Comparison of ENCODE assay signal across 8 cellular contexts in genomic region chr19:1259873-1260748, GRCh38. TPM values are rescaled to one million over a fixed set of nuclear protein-coding genes. Genes with fewer than 3 reads are reported as not detected.
DNase-seq lines count a peak whose midpoint lies in the region; ATAC-seq and TF ChIP-seq lines count a peak whose summit lies in the region.

No MANE protein-coding gene starts in this region.

- peaks cover 20% of the 10 kb centered on the region for H4K20me1 ChIP-seq in GM23338 (replicated peaks; ENCODE audit: insufficient read depth)

- peak overlapping the region; percentile 97 to 100 (median 98) for H3K27ac Mint-ChIP-seq in CD8-positive, alpha-beta memory T cell
- peak overlapping the region; percentile 91 for H3K27ac Mint-ChIP-seq in GM23338
- H3K27ac Mint-ChIP-seq in mesothelial cell of epicardium = peak overlapping the region; percentile 90
- H3K27ac Mint-ChIP-seq in type B pancreatic cell = peak overlapping the region; percentile 96

- H3K36me3 ChIP-seq in CD8-positive, alpha-beta memory T cell (ENCODE audit: insufficient read depth, low read length) = peaks cover 17% of the 10 kb centered on the region
- H3K36me3 ChIP-seq in GM23338 (ENCODE audit: insufficient read depth) (peaks cover 15% of the 10 kb centered on the region), RWPE2 (ENCODE audit: low read depth) (peaks cover 32% of the 10 kb centered on the region)

- ATAC-seq in GM23338 (peak; percentile 6), RWPE2 (ENCODE audit: low read depth) (peak; percentile 13), GM18519 (IDR thresholded peaks at IDR 0.05; ENCODE audit: low FRiP score, unreplicated experiment) (no peak), HG03135 (IDR thresholded peaks at IDR 0.05; ENCODE audit: unreplicated experiment) (no peak)

- TF ChIP-seq CTCF in GM23338 (conservative IDR thresholded peaks at IDR 0.05; ENCODE audit: low read depth in 2 of 2) = no peak
- TF ChIP-seq CTCF in RWPE2 (IDR thresholded peaks at IDR 0.05; ENCODE audit: poor library complexity, severe bottlenecking) = no peak
- TF ChIP-seq CTCF in mesothelial cell of epicardium (IDR thresholded peaks at IDR 0.05; ENCODE audit: unreplicated experiment) = no peak
- TF ChIP-seq CTCF in type B pancreatic cell (conservative IDR thresholded peaks at IDR 0.05) = no peak

- H3K4me3 ChIP-seq in CD8-positive, alpha-beta memory T cell (ENCODE audit: low read length) = peak overlapping the region; percentile 86
- H3K4me3 ChIP-seq in GM23338 (peak overlapping the region; percentile 95), RWPE2 (ENCODE audit: severe bottlenecking) (no peak overlapping the region)

- no peaks in the 10 kb centered on the region for H3K9me3 ChIP-seq in CD8-positive, alpha-beta memory T cell (ENCODE audit: low read length)
- no peaks in the 10 kb centered on the region for H3K9me3 ChIP-seq in RWPE2 (ENCODE audit: severe bottlenecking)

- no peaks in the 10 kb centered on the region for H3K9me3 Mint-ChIP-seq in CD8-positive, alpha-beta memory T cell
- H3K9me3 Mint-ChIP-seq in GM23338 (no peaks in the 10 kb centered on the region; the same call in 1 of the 3 replicates), mesothelial cell of epicardium (no peaks in the 10 kb centered on the region), type B pancreatic cell (no peaks in the 10 kb centered on the region)

- peaks cover 73% of the 10 kb centered on the region for H3K4me1 ChIP-seq in CD8-positive, alpha-beta memory T cell (ENCODE audit: insufficient read depth, low read length)
- H3K4me1 ChIP-seq in GM23338 (ENCODE audit: insufficient read depth) (peaks cover 58% of the 10 kb centered on the region), RWPE2 (ENCODE audit: insufficient read depth, poor library complexity, severe bottlenecking) (peaks cover 31% of the 10 kb centered on the region)

- peaks cover 0 to 5% of the 10 kb centered on the region in 2 donors for H3K27me3 Mint-ChIP-seq in CD8-positive, alpha-beta memory T cell
- H3K27me3 Mint-ChIP-seq in GM23338 (ENCODE audit: insufficient read depth, low read depth, poor library complexity) = peaks cover 35% of the 10 kb centered on the region
- H3K27me3 Mint-ChIP-seq in mesothelial cell of epicardium (ENCODE audit: low read depth) = no peaks in the 10 kb centered on the region
- no peaks in the 10 kb centered on the region for H3K27me3 Mint-ChIP-seq in type B pancreatic cell

- DNase-seq in CD8-positive, alpha-beta memory T cell = peak; percentile 52 to 78 (median 63)
- DNase-seq in GM23338 (ENCODE audit: low spot score) (no peak), RWPE2 (ENCODE audit: low spot score) (no peak), caudate nucleus (lab: John Stamatoyannopoulos, UW) (peak in 3 of 61 donors; percentile 33 to 63 (median 59)), mesothelial cell of epicardium (ENCODE audit: low spot score in 2 of 2, unreplicated experiment in 2 of 2) (no peak), type B pancreatic cell (ENCODE audit: extremely low spot score, unreplicated experiment) (no peak)

- 0 out of 2 replicates have a peak overlapping the region, but pooled peaks have one; percentile 52 for H2AFZ ChIP-seq in GM23338

- H3K4me1 Mint-ChIP-seq in CD8-positive, alpha-beta memory T cell = peaks cover 44 to 79% (median 45%) of the 10 kb centered on the region in 3 donors
- H3K4me1 Mint-ChIP-seq in GM23338 = peaks cover 59% of the 10 kb centered on the region
- peaks cover 34% of the 10 kb centered on the region for H3K4me1 Mint-ChIP-seq in mesothelial cell of epicardium
- H3K4me1 Mint-ChIP-seq in type B pancreatic cell (ENCODE audit: unreplicated experiment) = peaks cover 37% of the 10 kb centered on the region

- H3K79me2 ChIP-seq in GM23338 (replicated peaks; ENCODE audit: insufficient read depth) = peaks cover 19% of the 10 kb centered on the region

- peak overlapping the region; percentile 87 to 96 (median 91) for H3K4me3 Mint-ChIP-seq in CD8-positive, alpha-beta memory T cell
- H3K4me3 Mint-ChIP-seq in GM23338 (peak overlapping the region; percentile 55), mesothelial cell of epicardium (peak overlapping the region; percentile 79), type B pancreatic cell (peak overlapping the region; percentile 74)

- H3K27me3 ChIP-seq in CD8-positive, alpha-beta memory T cell (ENCODE audit: insufficient read depth, low read length, poor library complexity, severe bottlenecking) = no peaks in the 10 kb centered on the region
- no peaks in the 10 kb centered on the region for H3K27me3 ChIP-seq in GM23338 (ENCODE audit: insufficient read depth)
- H3K27me3 ChIP-seq in RWPE2 (ENCODE audit: insufficient read depth, poor library complexity, severe bottlenecking) = no peaks in the 10 kb centered on the region

- peaks cover 75% of the 10 kb centered on the region for H3F3A ChIP-seq in GM23338 (replicated peaks; ENCODE audit: low read depth)

- POLR2A ChIA-PET in CD8-positive, alpha-beta memory T cell (lab: Charles Lee) = interaction anchor here (0.6 to 4.1 kb wide), 10 partner anchors 9 to 263 kb away, joined by 3 to 41 read pairs (median 4); partner anchors contain the start of gene CIRBP

- peaks cover 4 to 38% (median 4%) of the 10 kb centered on the region in 3 donors for H3K36me3 Mint-ChIP-seq in CD8-positive, alpha-beta memory T cell
- H3K36me3 Mint-ChIP-seq in GM23338 (ENCODE audit: low read depth) (peaks cover 47% of the 10 kb centered on the region), mesothelial cell of epicardium (peaks cover 7% of the 10 kb centered on the region), type B pancreatic cell (peaks cover 5% of the 10 kb centered on the region)

- CTCF ChIA-PET in CD8-positive, alpha-beta memory T cell (lab: Charles Lee) = interaction anchor here (1.1 to 10.3 kb wide), 4 partner anchors 9 to 16 kb away, joined by 3 to 484 read pairs (median 12); partner anchors contain the start of genes ATP5F1D and CIRBP

- H3K4me2 ChIP-seq in GM23338 = peak overlapping the region; percentile 82

- H3K9me2 ChIP-seq in GM23338 (ENCODE audit: insufficient read depth) = no peaks in the 10 kb centered on the region

- H3K27ac ChIP-seq in CD8-positive, alpha-beta memory T cell (ENCODE audit: low read depth, low read length) = peak overlapping the region; percentile 98
- peak overlapping the region; percentile 94 for H3K27ac ChIP-seq in GM23338 (ENCODE audit: low read depth)
- H3K27ac ChIP-seq in RWPE2 (ENCODE audit: poor library complexity, severe bottlenecking) = peak overlapping the region; percentile 97
- peak overlapping the region; percentile 89 for H3K27ac ChIP-seq in caudate nucleus (ENCODE audit: low read depth, low read length)

TF ChIP-seq in GM23338, 12 proteins besides CTCF, POLR2A, EP300 and RAD21:
- TF ChIP-seq JUNB (IDR thresholded peaks at IDR 0.05; ENCODE audit: unreplicated experiment) (no peak), EZH2 (IDR thresholded peaks at IDR 0.05; ENCODE audit: low read depth, unreplicated experiment) (no peak), ETS1 (IDR thresholded peaks at IDR 0.05) (0 out of 2 replicates have a peak, but pooled peaks have one; percentile 12), STAT1 (IDR thresholded peaks at IDR 0.05; ENCODE audit: unreplicated experiment) (no peak), ZNF331 (CRISPR knock-in tag; IDR thresholded peaks at IDR 0.05; ENCODE audit: low read depth) (no peak), EZH2phosphoT487 (IDR thresholded peaks at IDR 0.05; ENCODE audit: unreplicated experiment) (no peak), NANOG (IDR thresholded peaks at IDR 0.05; ENCODE audit: borderline replicate concordance) (no peak), CREB1 (CRISPR knock-in tag; IDR thresholded peaks at IDR 0.05; ENCODE audit: low read depth) (no peak)
TF ChIP-seq in GM23338: peak in this region for 1.

RNA-seq across cellular contexts. Expression of gene CIRBP, which starts 9.0 kb away (rescaled TPM):
- 100 to 1,000 TPM; 253 to 258 TPM for total RNA-seq in CD8-positive, alpha-beta memory T cell
- 238 TPM for polyA plus RNA-seq in CD8-positive, alpha-beta memory T cell
- 152 and 202 TPM in 2 replicates for total RNA-seq in GM23338 (2014; rRNA removed; shearing (Covaris generic))
- polyA plus RNA-seq in GM23338 (2016; fragmentation: Nextera tagmentation; extraction: Ambion mirVana) = 153 and 160 TPM in 2 replicates
- 659 to 674 TPM (median 670 TPM) in 3 replicates for total RNA-seq in mesothelial cell of epicardium
- total RNA-seq in type B pancreatic cell (ENCODE audit: low replicate concordance) = 316 and 421 TPM in 2 replicates

RNA-seq across cellular contexts. Expression of gene MIDN, which starts 11.7 kb away (rescaled TPM):
- total RNA-seq in CD8-positive, alpha-beta memory T cell = 10 to 100 TPM; 39.8 to 45.3 TPM
- polyA plus RNA-seq in CD8-positive, alpha-beta memory T cell = 14.6 TPM
- total RNA-seq in GM23338 (2014; rRNA removed; shearing (Covaris generic)) = 84.5 and 113 TPM in 2 replicates
- polyA plus RNA-seq in GM23338 (2016; fragmentation: Nextera tagmentation; extraction: Ambion mirVana) = 28.6 and 33.3 TPM in 2 replicates
- total RNA-seq in mesothelial cell of epicardium = 168 to 177 TPM (median 172 TPM) in 3 replicates
- total RNA-seq in type B pancreatic cell (ENCODE audit: low replicate concordance) = 122 and 127 TPM in 2 replicates

RNA-seq across cellular contexts. Expression of gene FAM174C, which starts 15.2 kb away (rescaled TPM):
- total RNA-seq in CD8-positive, alpha-beta memory T cell = 100 to 1,000 TPM; 113 TPM
- 100 TPM for polyA plus RNA-seq in CD8-positive, alpha-beta memory T cell
- total RNA-seq in GM23338 (2014; rRNA removed; shearing (Covaris generic)) = 39.2 and 60.4 TPM in 2 replicates
- polyA plus RNA-seq in GM23338 (2016; fragmentation: Nextera tagmentation; extraction: Ambion mirVana) = 62.3 and 68.0 TPM in 2 replicates
- 24.4 to 25.8 TPM (median 25.5 TPM) in 3 replicates for total RNA-seq in mesothelial cell of epicardium
- total RNA-seq in type B pancreatic cell (ENCODE audit: low replicate concordance) = 30.6 and 36.4 TPM in 2 replicates

RNA-seq across cellular contexts. Expression of gene ATP5F1D, which starts 18.6 kb away (rescaled TPM):
- total RNA-seq in CD8-positive, alpha-beta memory T cell = 100 to 1,000 TPM; 179 to 180 TPM
- 271 TPM for polyA plus RNA-seq in CD8-positive, alpha-beta memory T cell
- 78.7 and 139 TPM in 2 replicates for total RNA-seq in GM23338 (2014; rRNA removed; shearing (Covaris generic))
- polyA plus RNA-seq in GM23338 (2016; fragmentation: Nextera tagmentation; extraction: Ambion mirVana) = 396 and 420 TPM in 2 replicates
- total RNA-seq in mesothelial cell of epicardium (105 to 115 TPM (median 108 TPM) in 3 replicates), type B pancreatic cell (ENCODE audit: low replicate concordance) (165 and 197 TPM in 2 replicates)

RNA-seq across cellular contexts. Expression of gene CBARP, which starts 22.3 kb away (rescaled TPM):
- under 1 TPM; 0.22 to 0.80 TPM for total RNA-seq in CD8-positive, alpha-beta memory T cell
- polyA plus RNA-seq in CD8-positive, alpha-beta memory T cell = not detected
- total RNA-seq in GM23338 (2014; rRNA removed; shearing (Covaris generic)) = 10.8 and 14.1 TPM in 2 replicates
- polyA plus RNA-seq in GM23338 (2016; fragmentation: Nextera tagmentation; extraction: Ambion mirVana) = 2.0 TPM in 2 replicates
- total RNA-seq in mesothelial cell of epicardium (9.0 to 10.4 TPM (median 9.2 TPM) in 3 replicates), type B pancreatic cell (ENCODE audit: low replicate concordance) (8.9 and 10.8 TPM in 2 replicates)

Comparison
In these comparisons a context has a peak if more than half of its experiments do, and no peak if none do; other contexts are left out.
1. DNase-seq: peak in CD8-positive, alpha-beta memory T cell (5 of 5); none in GM23338 (single experiment), RWPE2 (single experiment), mesothelial cell of epicardium (0 of 2) and type B pancreatic cell (single experiment).
2. ATAC-seq: peak in GM23338 (single experiment) and RWPE2 (single experiment); none in GM18519 (single experiment) and HG03135 (single experiment).
3. Peak in every context shown above with its lines, with median percentiles within 50 percentile points of each other: H3K27ac ChIP-seq, H3K27ac Mint-ChIP-seq and H3K4me3 Mint-ChIP-seq.